ENCODE assay signal across 26 cellular contexts in the genomic region with DNA sequence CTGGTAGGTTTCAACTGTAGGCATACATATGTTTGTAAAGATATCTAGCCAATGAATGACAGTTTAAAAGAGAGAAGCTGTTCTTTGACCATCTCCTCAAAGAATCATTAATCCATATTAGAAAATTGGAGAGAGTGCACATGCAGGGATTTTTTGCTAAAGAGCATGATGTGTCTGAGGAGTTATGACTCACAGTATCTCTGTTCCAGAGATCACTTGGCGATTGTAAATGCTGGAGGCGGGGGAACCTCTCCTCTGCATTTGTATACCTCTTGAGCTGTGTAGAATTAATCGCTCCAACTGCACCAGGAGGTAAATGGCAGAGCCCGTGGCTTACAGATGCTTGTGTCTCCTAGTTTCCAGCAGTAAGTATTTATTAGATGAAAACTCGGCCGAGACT. TPM values are rescaled to one million over a fixed set of nuclear protein-coding genes. Genes with fewer than 3 reads are reported as not detected.
"Had no signal": no experiment of that assay in that cellular context is flagged by ENCODE, and none has a peak within 500 bp of the region (broad histone marks: within the 10 kb centered on the region; RNA-seq: fewer than 3 reads in every experiment).

No MANE protein-coding gene starts in this region.

- H3K4me3 ChIP-seq: neural progenitor cell, right atrium auricular region, thyroid gland had no signal

- H3K27me3 ChIP-seq: neural progenitor cell, right atrium auricular region, thyroid gland had no signal

- H3K27ac Mint-ChIP-seq: activated B cell treated with CpG ODN at 0.5 μM for 24 hours; activated CD4-positive, alpha-beta memory T cell treated with anti-CD3 and anti-CD28 coated beads, Interleukin-2, amount 10 ng/mL, durations not matched to agents 7 days and 5 days; activated CD8-positive, alpha-beta memory T cell treated with anti-CD3 and anti-CD28 coated beads, Interleukin-2, amount 10 ng/mL, durations not matched to agents 7 days and 5 days; activated naive CD8-positive, alpha-beta T cell; effector memory CD8-positive, alpha-beta T cell; naive thymus-derived CD4-positive, alpha-beta T cell; neural progenitor cell; progenitor cell of endocrine pancreas had no signal

- ATAC-seq: activated CD8-positive, alpha-beta memory T cell treated with anti-CD3 and anti-CD28 coated beads, Interleukin-2, amount 10 ng/mL, durations not matched to agents 7 days and 5 days; effector memory CD8-positive, alpha-beta T cell; left cardiac atrium; naive thymus-derived CD4-positive, alpha-beta T cell had no signal

- H3K36me3 ChIP-seq: neural progenitor cell, right atrium auricular region, thyroid gland had no signal

- H3K4me1 Mint-ChIP-seq: activated CD4-positive, alpha-beta memory T cell treated with anti-CD3 and anti-CD28 coated beads, Interleukin-2, amount 10 ng/mL, durations not matched to agents 7 days and 5 days; activated CD8-positive, alpha-beta memory T cell treated with anti-CD3 and anti-CD28 coated beads, Interleukin-2, amount 10 ng/mL, durations not matched to agents 7 days and 5 days; naive thymus-derived CD4-positive, alpha-beta T cell had no signal

- H3K36me3 Mint-ChIP-seq: activated CD8-positive, alpha-beta memory T cell treated with anti-CD3 and anti-CD28 coated beads, Interleukin-2, amount 10 ng/mL, durations not matched to agents 7 days and 5 days; activated naive CD8-positive, alpha-beta T cell; naive thymus-derived CD4-positive, alpha-beta T cell; neural progenitor cell had no signal

- H3K9ac ChIP-seq: neural progenitor cell had no signal

- H3K4me2 ChIP-seq: neural progenitor cell had no signal

- H2AFZ ChIP-seq: neural progenitor cell had no signal

- H3K27me3 Mint-ChIP-seq: activated CD4-positive, alpha-beta memory T cell treated with anti-CD3 and anti-CD28 coated beads, Interleukin-2, amount 10 ng/mL, durations not matched to agents 7 days and 5 days; activated CD8-positive, alpha-beta memory T cell treated with anti-CD3 and anti-CD28 coated beads, Interleukin-2, amount 10 ng/mL, durations not matched to agents 7 days and 5 days; activated naive CD8-positive, alpha-beta T cell; effector memory CD8-positive, alpha-beta T cell; naive thymus-derived CD4-positive, alpha-beta T cell; progenitor cell of endocrine pancreas had no signal

- H3K27ac ChIP-seq: epithelial cell of prostate, neural progenitor cell, right atrium auricular region, thyroid gland had no signal

- H3K4me1 ChIP-seq: neural progenitor cell, right atrium auricular region, thyroid gland had no signal

- DNase-seq: activated B cell treated with CpG ODN at 0.5 μM for 24 hours; activated CD4-positive, alpha-beta memory T cell treated with anti-CD3 and anti-CD28 coated beads, Interleukin-2, amount 10 ng/mL, durations not matched to agents 7 days and 5 days; activated CD4-positive, alpha-beta T cell treated with anti-CD3 and anti-CD28 coated beads for 4 hours; activated CD8-positive, alpha-beta memory T cell treated with anti-CD3 and anti-CD28 coated beads, Interleukin-2, amount 10 ng/mL, durations not matched to agents 7 days and 5 days; effector memory CD8-positive, alpha-beta T cell; left cardiac atrium; mesendoderm; naive thymus-derived CD4-positive, alpha-beta T cell; stimulated activated CD4-positive, alpha-beta T cell treated with anti-CD3 and anti-CD28 coated beads, Interleukin-2, amount 100 ng/mL, for 24 hours; stimulated activated naive CD4-positive, alpha-beta T cell treated with Interleukin-2 at 50 U/mL for 16 hours; T-helper 9 cell; thyroid gland had no signal

- H3K9me3 ChIP-seq: right atrium auricular region, thyroid gland had no signal

- H3K9me3 Mint-ChIP-seq: activated CD4-positive, alpha-beta memory T cell treated with anti-CD3 and anti-CD28 coated beads, Interleukin-2, amount 10 ng/mL, durations not matched to agents 7 days and 5 days; neural progenitor cell had no signal

- H3K4me3 Mint-ChIP-seq: activated B cell treated with CpG ODN at 0.5 μM for 24 hours; activated CD4-positive, alpha-beta memory T cell treated with anti-CD3 and anti-CD28 coated beads, Interleukin-2, amount 10 ng/mL, durations not matched to agents 7 days and 5 days; activated CD8-positive, alpha-beta memory T cell treated with anti-CD3 and anti-CD28 coated beads, Interleukin-2, amount 10 ng/mL, durations not matched to agents 7 days and 5 days; activated naive CD8-positive, alpha-beta T cell; effector memory CD8-positive, alpha-beta T cell; naive thymus-derived CD4-positive, alpha-beta T cell; neural progenitor cell had no signal

RNA-seq across cellular contexts. Expression of a gene that starts 3.7 kb away (rescaled TPM):
- total RNA-seq: activated B cell treated with CpG ODN at 0.5 μM for 24 hours; activated CD4-positive, alpha-beta memory T cell treated with anti-CD3 and anti-CD28 coated beads, Interleukin-2, amount 10 ng/mL, durations not matched to agents 7 days and 5 days; activated CD8-positive, alpha-beta memory T cell treated with anti-CD3 and anti-CD28 coated beads, Interleukin-2, amount 10 ng/mL, durations not matched to agents 7 days and 5 days; cardiac septum; dermis microvascular lymphatic vessel endothelial cell; glomerular endothelial cell; left cardiac atrium; lower leg skin; mucosa of gallbladder; naive thymus-derived CD4-positive, alpha-beta T cell; osteoblast; progenitor cell of endocrine pancreas; right atrium auricular region; skeletal muscle tissue; subcutaneous adipose tissue; thyroid gland; ureter had no signal
- polyA plus RNA-seq: naive thymus-derived CD4-positive, alpha-beta T cell had no signal

RNA-seq across cellular contexts. Expression of a gene that starts 41.6 kb away (rescaled TPM):
- total RNA-seq: activated B cell treated with CpG ODN at 0.5 μM for 24 hours; activated CD4-positive, alpha-beta memory T cell treated with anti-CD3 and anti-CD28 coated beads, Interleukin-2, amount 10 ng/mL, durations not matched to agents 7 days and 5 days; activated CD8-positive, alpha-beta memory T cell treated with anti-CD3 and anti-CD28 coated beads, Interleukin-2, amount 10 ng/mL, durations not matched to agents 7 days and 5 days; cardiac septum; dermis microvascular lymphatic vessel endothelial cell; glomerular endothelial cell; left cardiac atrium; lower leg skin; mucosa of gallbladder; naive thymus-derived CD4-positive, alpha-beta T cell; osteoblast; progenitor cell of endocrine pancreas; right atrium auricular region; skeletal muscle tissue; subcutaneous adipose tissue; thyroid gland; ureter had no signal
- polyA plus RNA-seq: naive thymus-derived CD4-positive, alpha-beta T cell had no signal

RNA-seq across cellular contexts. Expression of a gene that starts 56.7 kb away (rescaled TPM):
- total RNA-seq: activated B cell treated with CpG ODN at 0.5 μM for 24 hours; activated CD4-positive, alpha-beta memory T cell treated with anti-CD3 and anti-CD28 coated beads, Interleukin-2, amount 10 ng/mL, durations not matched to agents 7 days and 5 days; activated CD8-positive, alpha-beta memory T cell treated with anti-CD3 and anti-CD28 coated beads, Interleukin-2, amount 10 ng/mL, durations not matched to agents 7 days and 5 days; cardiac septum; dermis microvascular lymphatic vessel endothelial cell; glomerular endothelial cell; left cardiac atrium; lower leg skin; mucosa of gallbladder; naive thymus-derived CD4-positive, alpha-beta T cell; osteoblast; progenitor cell of endocrine pancreas; right atrium auricular region; skeletal muscle tissue; subcutaneous adipose tissue; thyroid gland; ureter had no signal
- polyA plus RNA-seq: naive thymus-derived CD4-positive, alpha-beta T cell had no signal
